In genomic region chr13:100235311-100235901, GRCh38 we compare ENCODE assay signal across 8 cellular contexts.
DNase-seq lines count a peak whose midpoint lies in the region; ATAC-seq and TF ChIP-seq lines count a peak whose summit lies in the region.

No MANE protein-coding gene starts in this region.

- ATAC-seq in HG03095 (IDR thresholded peaks at IDR 0.05; ENCODE audit: unreplicated experiment), result no peak

- no peaks in the 10 kb centered on the region for H3K9me3 Mint-ChIP-seq in activated CD4-positive, alpha-beta memory T cell treated with anti-CD3 and anti-CD28 coated beads, Interleukin-2, amount 10 ng/mL, durations not matched to agents 7 days and 5 days

- CTCF ChIA-PET in activated CD4-positive, alpha-beta memory T cell treated with anti-CD3 and anti-CD28 coated beads, Interleukin-2, amount 10 ng/mL, durations not matched to agents 7 days and 5 days (lab: Charles Lee), result interaction anchor here (0.5 to 4.0 kb wide), 20 partner anchors 10 to 689 kb away, joined by 3 to 31 read pairs (median 4); no protein-coding TSS in a partner anchor

- peak; percentile 59 for TF ChIP-seq CTCF in AG09319 (IDR thresholded peaks at IDR 0.05; ENCODE audit: low read depth, low read length)
- peak; percentile 33; the same call in 1 of the 2 replicates for TF ChIP-seq CTCF in GM12874 (IDR thresholded peaks at IDR 0.05; ENCODE audit: insufficient read depth, low read depth, low read length)
- TF ChIP-seq CTCF in fibroblast of mammary gland (conservative IDR thresholded peaks at IDR 0.05; ENCODE audit: control insufficient read depth, insufficient read depth, low read depth, low read length), result peak; percentile 68

- H3K27ac Mint-ChIP-seq in activated CD4-positive, alpha-beta memory T cell treated with anti-CD3 and anti-CD28 coated beads, Interleukin-2, amount 10 ng/mL, durations not matched to agents 7 days and 5 days, result no peak overlapping the region

- no peaks in the 10 kb centered on the region for H3K36me3 Mint-ChIP-seq in activated CD4-positive, alpha-beta memory T cell treated with anti-CD3 and anti-CD28 coated beads, Interleukin-2, amount 10 ng/mL, durations not matched to agents 7 days and 5 days (ENCODE audit: low read depth)

- H3K27ac ChIP-seq in SK-N-MC, result peak overlapping the region; percentile 98

- H3K27me3 Mint-ChIP-seq in activated CD4-positive, alpha-beta memory T cell treated with anti-CD3 and anti-CD28 coated beads, Interleukin-2, amount 10 ng/mL, durations not matched to agents 7 days and 5 days, result no peaks in the 10 kb centered on the region

- peak overlapping the region; percentile 43 for H3K9ac ChIP-seq in SK-N-MC (ENCODE audit: insufficient read length)

- peaks cover 4% of the 10 kb centered on the region; the same call in 1 of the 2 replicates for H3K9me3 ChIP-seq in SK-N-MC (ENCODE audit: low read depth, low read length)

- H3K4me3 Mint-ChIP-seq in activated CD4-positive, alpha-beta memory T cell treated with anti-CD3 and anti-CD28 coated beads, Interleukin-2, amount 10 ng/mL, durations not matched to agents 7 days and 5 days, result no peak overlapping the region

- H3K36me3 ChIP-seq in SK-N-MC (ENCODE audit: insufficient read depth, low read length), result 0 out of 2 replicates have a peak, but pooled peaks cover 5% of the 10 kb centered on the region

- POLR2A ChIA-PET in activated CD4-positive, alpha-beta memory T cell treated with anti-CD3 and anti-CD28 coated beads, Interleukin-2, amount 10 ng/mL, durations not matched to agents 7 days and 5 days (lab: Charles Lee), result interaction anchor here (0.6 kb wide), 1 partner anchor 579 kb away, joined by 4 read pairs; no protein-coding TSS in a partner anchor

- DNase-seq in AG09319 (ENCODE audit: extremely low read depth, low read depth) (peak; percentile 32), MV-4-11 (lab: John Stamatoyannopoulos, UW) (peak; percentile 94), SK-N-MC (ENCODE audit: low read depth, low spot score) (peak; percentile 100), fibroblast of mammary gland (ENCODE audit: low read depth) (peak; percentile 79), renal cortical epithelial cell (ENCODE audit: low read depth) (peak; percentile 65)
- no peak for DNase-seq in activated CD4-positive, alpha-beta memory T cell treated with anti-CD3 and anti-CD28 coated beads, Interleukin-2, amount 10 ng/mL, durations not matched to agents 7 days and 5 days

- H3K4me3 ChIP-seq in SK-N-MC (peak overlapping the region; percentile 51), fibroblast of mammary gland (ENCODE audit: control insufficient read depth, low read depth, low read length) (no peak overlapping the region)

- H3K4me1 Mint-ChIP-seq in activated CD4-positive, alpha-beta memory T cell treated with anti-CD3 and anti-CD28 coated beads, Interleukin-2, amount 10 ng/mL, durations not matched to agents 7 days and 5 days, result peaks cover 8% of the 10 kb centered on the region
